In the genomic region with DNA sequence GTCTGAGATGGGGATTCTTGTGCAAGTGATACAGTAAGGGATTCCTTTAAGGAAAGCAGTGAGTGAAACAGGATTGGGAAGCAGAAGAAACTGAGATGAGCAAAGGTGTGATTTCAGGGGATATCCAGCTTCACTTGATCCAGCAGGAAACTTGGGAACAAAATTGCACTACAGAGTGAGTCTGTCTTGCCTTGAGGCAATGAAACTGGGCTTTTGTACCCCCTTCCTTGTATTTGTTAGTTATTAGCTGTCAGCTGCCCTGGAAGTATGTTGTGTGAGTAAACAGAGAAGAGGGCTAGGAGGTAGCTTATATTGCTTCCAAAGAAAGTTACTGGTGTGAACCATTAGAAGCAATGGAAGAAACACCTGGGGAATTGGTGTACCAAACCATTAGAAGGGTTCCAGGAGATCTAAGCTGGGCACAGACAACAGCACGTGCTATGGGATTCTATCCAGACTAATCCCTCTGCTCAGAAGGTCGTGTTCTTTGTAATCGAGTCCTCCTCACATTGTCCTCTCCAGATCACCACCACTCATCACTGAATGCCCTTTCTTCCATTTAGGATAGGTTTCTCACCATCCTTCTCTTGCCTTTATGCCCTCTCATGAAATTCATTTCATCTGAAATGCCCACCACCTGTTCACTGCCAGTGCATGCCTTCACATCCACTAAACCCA, we compare ENCODE assay signal across 1 cellular context.
TF ChIP-seq lines count a peak whose summit lies in the region.

No MANE protein-coding gene starts in this region.

TF ChIP-seq in GM23338, 12 proteins besides CTCF, POLR2A, EP300 and RAD21 (continued from another document):
- TF ChIP-seq, protein P1, sequence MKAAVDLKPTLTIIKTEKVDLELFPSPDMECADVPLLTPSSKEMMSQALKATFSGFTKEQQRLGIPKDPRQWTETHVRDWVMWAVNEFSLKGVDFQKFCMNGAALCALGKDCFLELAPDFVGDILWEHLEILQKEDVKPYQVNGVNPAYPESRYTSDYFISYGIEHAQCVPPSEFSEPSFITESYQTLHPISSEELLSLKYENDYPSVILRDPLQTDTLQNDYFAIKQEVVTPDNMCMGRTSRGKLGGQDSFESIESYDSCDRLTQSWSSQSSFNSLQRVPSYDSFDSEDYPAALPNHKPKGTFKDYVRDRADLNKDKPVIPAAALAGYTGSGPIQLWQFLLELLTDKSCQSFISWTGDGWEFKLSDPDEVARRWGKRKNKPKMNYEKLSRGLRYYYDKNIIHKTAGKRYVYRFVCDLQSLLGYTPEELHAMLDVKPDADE (IDR thresholded peaks at IDR 0.05): no peak
- TF ChIP-seq POLR2AphosphoS5 (IDR thresholded peaks at IDR 0.05; ENCODE audit: low read depth) (no peak), EZH2 (IDR thresholded peaks at IDR 0.05; ENCODE audit: low read depth, unreplicated experiment) (no peak), STAT1 (IDR thresholded peaks at IDR 0.05; ENCODE audit: unreplicated experiment) (no peak), ZNF331 (CRISPR knock-in tag; IDR thresholded peaks at IDR 0.05; ENCODE audit: low read depth) (no peak), ZNF114 (CRISPR knock-in tag; IDR thresholded peaks at IDR 0.05) (no peak), JUNB (IDR thresholded peaks at IDR 0.05; ENCODE audit: unreplicated experiment) (no peak), EZH2phosphoT487 (IDR thresholded peaks at IDR 0.05; ENCODE audit: unreplicated experiment) (no peak), CREB1 (CRISPR knock-in tag; IDR thresholded peaks at IDR 0.05; ENCODE audit: low read depth) (no peak)
- TF ChIP-seq, protein P2, sequence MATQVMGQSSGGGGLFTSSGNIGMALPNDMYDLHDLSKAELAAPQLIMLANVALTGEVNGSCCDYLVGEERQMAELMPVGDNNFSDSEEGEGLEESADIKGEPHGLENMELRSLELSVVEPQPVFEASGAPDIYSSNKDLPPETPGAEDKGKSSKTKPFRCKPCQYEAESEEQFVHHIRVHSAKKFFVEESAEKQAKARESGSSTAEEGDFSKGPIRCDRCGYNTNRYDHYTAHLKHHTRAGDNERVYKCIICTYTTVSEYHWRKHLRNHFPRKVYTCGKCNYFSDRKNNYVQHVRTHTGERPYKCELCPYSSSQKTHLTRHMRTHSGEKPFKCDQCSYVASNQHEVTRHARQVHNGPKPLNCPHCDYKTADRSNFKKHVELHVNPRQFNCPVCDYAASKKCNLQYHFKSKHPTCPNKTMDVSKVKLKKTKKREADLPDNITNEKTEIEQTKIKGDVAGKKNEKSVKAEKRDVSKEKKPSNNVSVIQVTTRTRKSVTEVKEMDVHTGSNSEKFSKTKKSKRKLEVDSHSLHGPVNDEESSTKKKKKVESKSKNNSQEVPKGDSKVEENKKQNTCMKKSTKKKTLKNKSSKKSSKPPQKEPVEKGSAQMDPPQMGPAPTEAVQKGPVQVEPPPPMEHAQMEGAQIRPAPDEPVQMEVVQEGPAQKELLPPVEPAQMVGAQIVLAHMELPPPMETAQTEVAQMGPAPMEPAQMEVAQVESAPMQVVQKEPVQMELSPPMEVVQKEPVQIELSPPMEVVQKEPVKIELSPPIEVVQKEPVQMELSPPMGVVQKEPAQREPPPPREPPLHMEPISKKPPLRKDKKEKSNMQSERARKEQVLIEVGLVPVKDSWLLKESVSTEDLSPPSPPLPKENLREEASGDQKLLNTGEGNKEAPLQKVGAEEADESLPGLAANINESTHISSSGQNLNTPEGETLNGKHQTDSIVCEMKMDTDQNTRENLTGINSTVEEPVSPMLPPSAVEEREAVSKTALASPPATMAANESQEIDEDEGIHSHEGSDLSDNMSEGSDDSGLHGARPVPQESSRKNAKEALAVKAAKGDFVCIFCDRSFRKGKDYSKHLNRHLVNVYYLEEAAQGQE (IDR thresholded peaks at IDR 0.05; ENCODE audit: unreplicated experiment): no peak
- TF ChIP-seq, protein P3, sequence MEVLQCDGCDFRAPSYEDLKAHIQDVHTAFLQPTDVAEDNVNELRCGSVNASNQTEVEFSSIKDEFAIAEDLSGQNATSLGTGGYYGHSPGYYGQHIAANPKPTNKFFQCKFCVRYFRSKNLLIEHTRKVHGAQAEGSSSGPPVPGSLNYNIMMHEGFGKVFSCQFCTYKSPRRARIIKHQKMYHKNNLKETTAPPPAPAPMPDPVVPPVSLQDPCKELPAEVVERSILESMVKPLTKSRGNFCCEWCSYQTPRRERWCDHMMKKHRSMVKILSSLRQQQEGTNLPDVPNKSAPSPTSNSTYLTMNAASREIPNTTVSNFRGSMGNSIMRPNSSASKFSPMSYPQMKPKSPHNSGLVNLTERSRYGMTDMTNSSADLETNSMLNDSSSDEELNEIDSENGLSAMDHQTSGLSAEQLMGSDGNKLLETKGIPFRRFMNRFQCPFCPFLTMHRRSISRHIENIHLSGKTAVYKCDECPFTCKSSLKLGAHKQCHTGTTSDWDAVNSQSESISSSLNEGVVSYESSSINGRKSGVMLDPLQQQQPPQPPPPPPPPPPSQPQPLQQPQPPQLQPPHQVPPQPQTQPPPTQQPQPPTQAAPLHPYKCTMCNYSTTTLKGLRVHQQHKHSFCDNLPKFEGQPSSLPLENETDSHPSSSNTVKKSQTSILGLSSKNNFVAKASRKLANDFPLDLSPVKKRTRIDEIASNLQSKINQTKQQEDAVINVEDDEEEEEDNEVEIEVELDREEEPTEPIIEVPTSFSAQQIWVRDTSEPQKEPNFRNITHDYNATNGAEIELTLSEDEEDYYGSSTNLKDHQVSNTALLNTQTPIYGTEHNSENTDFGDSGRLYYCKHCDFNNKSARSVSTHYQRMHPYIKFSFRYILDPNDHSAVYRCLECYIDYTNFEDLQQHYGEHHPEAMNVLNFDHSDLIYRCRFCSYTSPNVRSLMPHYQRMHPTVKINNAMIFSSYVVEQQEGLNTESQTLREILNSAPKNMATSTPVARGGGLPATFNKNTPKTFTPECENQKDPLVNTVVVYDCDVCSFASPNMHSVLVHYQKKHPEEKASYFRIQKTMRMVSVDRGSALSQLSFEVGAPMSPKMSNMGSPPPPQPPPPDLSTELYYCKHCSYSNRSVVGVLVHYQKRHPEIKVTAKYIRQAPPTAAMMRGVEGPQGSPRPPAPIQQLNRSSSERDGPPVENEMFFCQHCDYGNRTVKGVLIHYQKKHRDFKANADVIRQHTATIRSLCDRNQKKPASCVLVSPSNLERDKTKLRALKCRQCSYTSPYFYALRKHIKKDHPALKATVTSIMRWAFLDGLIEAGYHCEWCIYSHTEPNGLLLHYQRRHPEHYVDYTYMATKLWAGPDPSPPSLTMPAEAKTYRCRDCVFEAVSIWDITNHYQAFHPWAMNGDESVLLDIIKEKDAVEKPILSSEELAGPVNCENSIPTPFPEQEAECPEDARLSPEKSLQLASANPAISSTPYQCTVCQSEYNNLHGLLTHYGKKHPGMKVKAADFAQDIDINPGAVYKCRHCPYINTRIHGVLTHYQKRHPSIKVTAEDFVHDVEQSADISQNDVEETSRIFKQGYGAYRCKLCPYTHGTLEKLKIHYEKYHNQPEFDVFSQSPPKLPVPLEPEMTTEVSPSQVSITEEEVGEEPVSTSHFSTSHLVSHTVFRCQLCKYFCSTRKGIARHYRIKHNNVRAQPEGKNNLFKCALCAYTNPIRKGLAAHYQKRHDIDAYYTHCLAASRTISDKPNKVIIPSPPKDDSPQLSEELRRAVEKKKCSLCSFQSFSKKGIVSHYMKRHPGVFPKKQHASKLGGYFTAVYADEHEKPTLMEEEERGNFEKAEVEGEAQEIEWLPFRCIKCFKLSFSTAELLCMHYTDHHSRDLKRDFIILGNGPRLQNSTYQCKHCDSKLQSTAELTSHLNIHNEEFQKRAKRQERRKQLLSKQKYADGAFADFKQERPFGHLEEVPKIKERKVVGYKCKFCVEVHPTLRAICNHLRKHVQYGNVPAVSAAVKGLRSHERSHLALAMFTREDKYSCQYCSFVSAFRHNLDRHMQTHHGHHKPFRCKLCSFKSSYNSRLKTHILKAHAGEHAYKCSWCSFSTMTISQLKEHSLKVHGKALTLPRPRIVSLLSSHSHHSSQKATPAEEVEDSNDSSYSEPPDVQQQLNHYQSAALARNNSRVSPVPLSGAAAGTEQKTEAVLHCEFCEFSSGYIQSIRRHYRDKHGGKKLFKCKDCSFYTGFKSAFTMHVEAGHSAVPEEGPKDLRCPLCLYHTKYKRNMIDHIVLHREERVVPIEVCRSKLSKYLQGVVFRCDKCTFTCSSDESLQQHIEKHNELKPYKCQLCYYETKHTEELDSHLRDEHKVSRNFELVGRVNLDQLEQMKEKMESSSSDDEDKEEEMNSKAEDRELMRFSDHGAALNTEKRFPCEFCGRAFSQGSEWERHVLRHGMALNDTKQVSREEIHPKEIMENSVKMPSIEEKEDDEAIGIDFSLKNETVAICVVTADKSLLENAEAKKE (CRISPR knock-in tag; IDR thresholded peaks at IDR 0.05): no peak
